1 cellular context compared by ENCODE assay signal in the genomic region with DNA sequence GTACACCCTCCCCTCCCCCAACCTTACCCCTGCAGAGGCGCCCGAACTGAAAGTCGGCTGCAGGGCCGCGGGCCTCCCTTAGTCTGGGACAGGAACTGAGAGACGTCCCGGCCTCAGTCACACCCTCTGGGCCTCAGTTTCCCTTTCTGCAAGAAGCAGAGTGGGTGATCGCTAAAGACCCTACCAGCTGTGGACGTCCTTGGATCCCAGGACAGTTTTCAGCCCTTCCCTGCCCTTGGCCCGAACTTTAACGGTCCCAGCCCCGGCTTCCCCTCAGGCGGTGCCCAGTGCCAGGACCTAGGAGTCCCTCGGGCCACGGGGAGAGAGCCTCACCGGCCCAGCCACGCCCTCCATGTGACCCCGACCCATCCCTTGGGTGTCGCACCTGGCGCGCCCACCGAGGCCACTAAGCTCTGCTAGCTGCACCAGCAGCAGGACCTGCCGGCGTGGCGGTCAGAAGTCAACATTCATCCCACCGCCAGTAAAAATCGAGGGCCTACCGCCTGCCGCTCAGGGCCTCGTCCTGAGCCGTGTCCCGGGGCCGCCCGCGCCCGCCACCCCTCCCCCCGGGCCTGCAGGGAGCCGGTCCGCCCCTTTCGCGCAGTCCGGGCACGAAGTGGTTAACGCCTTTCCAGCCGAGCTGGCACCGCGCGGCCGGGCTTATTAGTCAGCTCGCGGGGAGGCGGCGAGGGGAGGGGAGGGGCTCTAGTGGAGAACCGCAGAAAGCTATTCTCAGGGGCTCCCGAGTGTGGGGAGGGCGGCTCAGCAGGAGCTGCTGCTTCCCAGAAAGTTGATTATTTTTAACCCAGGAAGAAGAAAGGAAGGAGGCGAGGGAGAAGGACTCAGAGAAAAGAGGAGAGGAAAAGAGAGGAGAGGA.
TF ChIP-seq lines count a peak whose summit lies in the region.

No MANE protein-coding gene starts in this region.

TF ChIP-seq in HepG2, 621 proteins besides CTCF, POLR2A, EP300 and RAD21 (continued from another document and continues in another):
- TF ChIP-seq ZBTB3 (CRISPR knock-in tag; IDR thresholded peaks at IDR 0.05; ENCODE audit: borderline replicate concordance, low read depth) (no peak), SRSF9 (IDR thresholded peaks at IDR 0.05; ENCODE audit: borderline replicate concordance, insufficient read depth, low read depth, low read length, poor library complexity, severe bottlenecking) (no peak), KLF11 (CRISPR knock-in tag; IDR thresholded peaks at IDR 0.05) (0 out of 2 replicates have a peak, but pooled peaks have one; percentile 12), RBM39 (IDR thresholded peaks at IDR 0.05; ENCODE audit: low read depth, low read length, poor library complexity, severe bottlenecking) (peak; percentile 83), ZNF687 (CRISPR knock-in tag; IDR thresholded peaks at IDR 0.05) (peak; percentile 89), SAFB2 (CRISPR knock-in tag; IDR thresholded peaks at IDR 0.05; ENCODE audit: borderline replicate concordance, low read depth) (peak; percentile 82), MED1 (CRISPR knock-in tag; IDR thresholded peaks at IDR 0.05) (peak; percentile 73), ZNF777 (CRISPR knock-in tag; IDR thresholded peaks at IDR 0.05) (0 out of 2 replicates have a peak, but pooled peaks have one; percentile 18), ZFY (CRISPR knock-in tag; IDR thresholded peaks at IDR 0.05) (peak; percentile 80), ZNF839 (CRISPR knock-in tag; IDR thresholded peaks at IDR 0.05; ENCODE audit: borderline replicate concordance) (peak; percentile 82; the same call in 1 of the 2 replicates), NFE2L1 (CRISPR knock-in tag; IDR thresholded peaks at IDR 0.05; ENCODE audit: borderline replicate concordance) (peak; percentile 88; the same call in 1 of the 2 replicates), CREBL2 (CRISPR knock-in tag; IDR thresholded peaks at IDR 0.05; ENCODE audit: borderline replicate concordance) (no peak), MIXL1 (CRISPR knock-in tag; IDR thresholded peaks at IDR 0.05) (peak; percentile 35; the same call in 1 of the 2 replicates), ISX (CRISPR knock-in tag; conservative IDR thresholded peaks at IDR 0.05) (0 out of 2 replicates have a peak, but pooled peaks have one; percentile 35), STAT5B (CRISPR knock-in tag; IDR thresholded peaks at IDR 0.05) (no peak), LCORL (IDR thresholded peaks at IDR 0.05) (no peak), LCORL (CRISPR knock-in tag; IDR thresholded peaks at IDR 0.05) (peak; percentile 2; the same call in 1 of the 2 replicates), ZBTB40 (IDR thresholded peaks at IDR 0.05) (no peak), ZBTB40 (CRISPR knock-in tag; IDR thresholded peaks at IDR 0.05) (peak; percentile 63), HNRNPL (IDR thresholded peaks at IDR 0.05; ENCODE audit: low read depth, low read length) (peak; percentile 77; the same call in 1 of the 2 replicates), ZNF605 (CRISPR knock-in tag; IDR thresholded peaks at IDR 0.05) (peak; percentile 40; the same call in 1 of the 2 replicates), XBP1 (CRISPR knock-in tag; IDR thresholded peaks at IDR 0.05) (no peak), SRSF1 (optimal IDR thresholded peaks at IDR 0.05; ENCODE audit: low read depth, low read length) (peak; percentile 24), KLF6 (CRISPR knock-in tag; IDR thresholded peaks at IDR 0.05) (no peak), ZNF350 (CRISPR knock-in tag; IDR thresholded peaks at IDR 0.05; ENCODE audit: borderline replicate concordance, low read depth) (peak; percentile 45), ETV5 (CRISPR knock-in tag; IDR thresholded peaks at IDR 0.05; ENCODE audit: borderline replicate concordance) (no peak; the same call in none of the 2 replicates), NRL (CRISPR knock-in tag; IDR thresholded peaks at IDR 0.05; ENCODE audit: borderline replicate concordance) (peak; percentile 77), GFI1 (CRISPR knock-in tag; IDR thresholded peaks at IDR 0.05; ENCODE audit: borderline replicate concordance) (peak; percentile 22; the same call in 1 of the 2 replicates), ZNF564 (CRISPR knock-in tag; IDR thresholded peaks at IDR 0.05) (peak; percentile 43; the same call in 1 of the 2 replicates), ZNF326 (CRISPR knock-in tag; IDR thresholded peaks at IDR 0.05; ENCODE audit: borderline replicate concordance) (0 out of 2 replicates have a peak, but pooled peaks have one; percentile 28), KLF15 (CRISPR knock-in tag; IDR thresholded peaks at IDR 0.05; ENCODE audit: borderline replicate concordance) (no peak), DMAP1 (CRISPR knock-in tag; IDR thresholded peaks at IDR 0.05) (peak; percentile 77), NCOR1 (IDR thresholded peaks at IDR 0.05; ENCODE audit: borderline replicate concordance, low read length) (peak; percentile 36; the same call in 1 of the 2 replicates), ZMYM3 (CRISPR knock-in tag; IDR thresholded peaks at IDR 0.05) (peak; percentile 96), ZNF331 (CRISPR knock-in tag; IDR thresholded peaks at IDR 0.05) (peak; percentile 74), MYC (CRISPR knock-in tag; IDR thresholded peaks at IDR 0.05; ENCODE audit: borderline replicate concordance) (peak; percentile 64), ZNF552 (CRISPR knock-in tag; IDR thresholded peaks at IDR 0.05; ENCODE audit: borderline replicate concordance) (peak; percentile 49; the same call in 1 of the 2 replicates), FOXK1 (CRISPR knock-in tag; IDR thresholded peaks at IDR 0.05; ENCODE audit: borderline replicate concordance, low read depth) (0 out of 2 replicates have a peak, but pooled peaks have one; percentile 45), GZF1 (CRISPR knock-in tag; IDR thresholded peaks at IDR 0.05) (0 out of 2 replicates have a peak, but pooled peaks have one; percentile 15), KDM5A (IDR thresholded peaks at IDR 0.05; ENCODE audit: borderline replicate concordance, low read length) (peak; percentile 24; the same call in 1 of the 2 replicates)
- TF ChIP-seq, protein P1, sequence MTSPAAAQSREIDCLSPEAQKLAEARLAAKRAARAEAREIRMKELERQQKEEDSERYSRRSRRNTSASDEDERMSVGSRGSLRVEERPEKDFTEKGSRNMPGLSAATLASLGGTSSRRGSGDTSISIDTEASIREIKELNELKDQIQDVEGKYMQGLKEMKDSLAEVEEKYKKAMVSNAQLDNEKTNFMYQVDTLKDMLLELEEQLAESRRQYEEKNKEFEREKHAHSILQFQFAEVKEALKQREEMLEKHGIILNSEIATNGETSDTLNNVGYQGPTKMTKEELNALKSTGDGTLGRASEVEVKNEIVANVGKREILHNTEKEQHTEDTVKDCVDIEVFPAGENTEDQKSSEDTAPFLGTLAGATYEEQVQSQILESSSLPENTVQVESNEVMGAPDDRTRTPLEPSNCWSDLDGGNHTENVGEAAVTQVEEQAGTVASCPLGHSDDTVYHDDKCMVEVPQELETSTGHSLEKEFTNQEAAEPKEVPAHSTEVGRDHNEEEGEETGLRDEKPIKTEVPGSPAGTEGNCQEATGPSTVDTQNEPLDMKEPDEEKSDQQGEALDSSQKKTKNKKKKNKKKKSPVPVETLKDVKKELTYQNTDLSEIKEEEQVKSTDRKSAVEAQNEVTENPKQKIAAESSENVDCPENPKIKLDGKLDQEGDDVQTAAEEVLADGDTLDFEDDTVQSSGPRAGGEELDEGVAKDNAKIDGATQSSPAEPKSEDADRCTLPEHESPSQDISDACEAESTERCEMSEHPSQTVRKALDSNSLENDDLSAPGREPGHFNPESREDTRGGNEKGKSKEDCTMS (CRISPR knock-in tag; conservative IDR thresholded peaks at IDR 0.05): no peak
